ENCODE assay signal across 8 cellular contexts in the genomic region with DNA sequence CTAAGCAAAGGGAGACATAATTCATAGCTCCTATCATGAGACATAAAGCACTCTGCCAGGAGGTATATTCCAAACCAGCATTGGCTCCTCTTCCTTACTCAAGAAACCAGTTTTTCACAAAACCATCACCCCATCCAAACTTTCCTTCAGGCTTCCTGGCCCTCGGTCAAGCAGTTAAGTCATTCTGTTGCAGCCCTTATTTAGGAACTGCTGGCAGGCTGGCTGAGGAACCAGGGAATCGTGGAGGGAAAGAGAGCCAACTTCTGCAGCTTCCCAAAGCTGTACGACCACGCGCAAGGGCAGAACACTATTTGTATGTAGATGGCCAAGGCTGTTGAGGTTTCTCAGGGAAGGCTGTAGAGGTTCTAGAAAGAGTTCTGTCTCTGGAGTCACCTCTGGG. TPM values are rescaled to one million over a fixed set of nuclear protein-coding genes. Genes with fewer than 3 reads are reported as not detected.
DNase-seq lines count a peak whose midpoint lies in the region; ATAC-seq and TF ChIP-seq lines count a peak whose summit lies in the region.

No MANE protein-coding gene starts in this region.

- H3K9me3 Mint-ChIP-seq in activated T-cell treated with anti-CD3 and anti-CD28 coated beads, Interleukin-2, amount 50 U/mL, for 24 hours = no peaks in the 10 kb centered on the region
- H3K9me3 Mint-ChIP-seq in brain (no peaks in the 10 kb centered on the region), type B pancreatic cell (no peaks in the 10 kb centered on the region)

- ATAC-seq in GM19351 (IDR thresholded peaks at IDR 0.05; ENCODE audit: unreplicated experiment) (no peak), GM19035 (IDR thresholded peaks at IDR 0.05; ENCODE audit: unreplicated experiment) (no peak)

- peak overlapping the region; percentile 93 for H3K4me3 Mint-ChIP-seq in activated T-cell treated with anti-CD3 and anti-CD28 coated beads, Interleukin-2, amount 50 U/mL, for 24 hours
- peak overlapping the region; percentile 79 to 99 (median 86) for H3K4me3 Mint-ChIP-seq in brain
- H3K4me3 Mint-ChIP-seq in type B pancreatic cell = peak overlapping the region; percentile 83

- no peak for DNase-seq in activated T-cell treated with anti-CD3 and anti-CD28 coated beads, Interleukin-2, amount 50 U/mL, for 24 hours
- DNase-seq in activated T-cell treated with anti-CD3 and anti-CD28 coated beads for 4 hours (no peak), medulla oblongata (ENCODE audit: extremely low spot score) (peak; percentile 50), type B pancreatic cell (ENCODE audit: extremely low spot score, unreplicated experiment) (no peak), NCI-H526 treated with DMSO at 0.1 percent for 48 hours (lab: John Stamatoyannopoulos, UW) (no peak)

- H3K27me3 Mint-ChIP-seq in activated T-cell treated with anti-CD3 and anti-CD28 coated beads, Interleukin-2, amount 50 U/mL, for 24 hours = no peaks in the 10 kb centered on the region
- H3K27me3 Mint-ChIP-seq in brain (no peaks in the 10 kb centered on the region), type B pancreatic cell (no peaks in the 10 kb centered on the region)

- peak overlapping the region; percentile 80 for H3K27ac Mint-ChIP-seq in activated T-cell treated with anti-CD3 and anti-CD28 coated beads, Interleukin-2, amount 50 U/mL, for 24 hours
- H3K27ac Mint-ChIP-seq in brain = peak overlapping the region; percentile 16 to 98 (median 83)
- H3K27ac Mint-ChIP-seq in type B pancreatic cell = no peak overlapping the region

- peaks cover 8% of the 10 kb centered on the region for H3K36me3 Mint-ChIP-seq in activated T-cell treated with anti-CD3 and anti-CD28 coated beads, Interleukin-2, amount 50 U/mL, for 24 hours (ENCODE audit: low read depth)
- H3K36me3 Mint-ChIP-seq in brain = peaks cover 10% of the 10 kb centered on the region
- H3K36me3 Mint-ChIP-seq in type B pancreatic cell = peaks cover 3% of the 10 kb centered on the region

- no peak for TF ChIP-seq CTCF in brain (conservative IDR thresholded peaks at IDR 0.05)
- TF ChIP-seq CTCF in type B pancreatic cell (conservative IDR thresholded peaks at IDR 0.05) = no peak

- peaks cover 21% of the 10 kb centered on the region for H3K4me1 Mint-ChIP-seq in activated T-cell treated with anti-CD3 and anti-CD28 coated beads, Interleukin-2, amount 50 U/mL, for 24 hours (ENCODE audit: low read depth)
- peaks cover 32% of the 10 kb centered on the region for H3K4me1 Mint-ChIP-seq in brain
- H3K4me1 Mint-ChIP-seq in type B pancreatic cell (ENCODE audit: unreplicated experiment) = peaks cover 15% of the 10 kb centered on the region

RNA-seq across cellular contexts. Expression of gene IFT46, which starts 0.7 kb away (rescaled TPM):
- 34.3 TPM for polyA plus RNA-seq in brain (ENCODE audit: insufficient read depth, low read depth, low replicate concordance)
- total RNA-seq in type B pancreatic cell (ENCODE audit: low replicate concordance) = 18.9 and 28.7 TPM in 2 replicates

RNA-seq across cellular contexts. Expression of gene ARCN1, which starts 7.1 kb away (rescaled TPM):
- 113 TPM for polyA plus RNA-seq in brain (ENCODE audit: insufficient read depth, low read depth, low replicate concordance)
- total RNA-seq in type B pancreatic cell (ENCODE audit: low replicate concordance) = 139 and 175 TPM in 2 replicates

RNA-seq across cellular contexts. Expression of gene TMEM25, which starts 34.1 kb away (rescaled TPM):
- polyA plus RNA-seq in brain (ENCODE audit: insufficient read depth, low read depth, low replicate concordance) = 48.7 TPM
- total RNA-seq in type B pancreatic cell (ENCODE audit: low replicate concordance) = 35.8 and 47.3 TPM in 2 replicates

RNA-seq across cellular contexts. Expression of gene TTC36, which starts 37.8 kb away (rescaled TPM):
- 0.46 TPM for polyA plus RNA-seq in brain (ENCODE audit: insufficient read depth, low read depth, low replicate concordance)
- total RNA-seq in type B pancreatic cell (ENCODE audit: low replicate concordance) = 1.6 and 1.8 TPM in 2 replicates

RNA-seq across cellular contexts. Expression of gene PHLDB1, which starts 42.4 kb away (rescaled TPM):
- 85.1 TPM for polyA plus RNA-seq in brain (ENCODE audit: insufficient read depth, low read depth, low replicate concordance)
- 21.2 and 63.1 TPM in 2 replicates for total RNA-seq in type B pancreatic cell (ENCODE audit: low replicate concordance)
